ENCODE assay signal across 24 cellular contexts in the genomic region with DNA sequence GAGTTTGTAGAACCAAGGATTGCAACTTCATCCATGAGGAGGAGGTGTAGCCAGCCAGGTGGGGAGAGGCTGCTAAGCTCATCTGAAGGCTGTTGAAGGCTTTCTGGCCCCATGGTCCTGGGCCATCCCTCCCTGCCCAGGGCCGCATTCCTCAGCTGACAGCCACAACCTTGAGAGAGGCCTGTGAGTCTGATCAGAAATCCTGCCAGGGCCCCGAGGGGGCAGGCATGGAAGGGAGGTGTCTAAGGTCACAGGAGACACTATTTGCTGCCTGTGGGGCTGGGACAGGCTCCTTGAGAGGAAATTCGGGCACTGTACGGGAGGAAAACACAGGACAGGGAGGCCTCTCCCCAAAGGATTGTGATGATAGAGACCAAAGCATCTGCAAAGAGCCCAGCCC.
DNase-seq lines count a peak whose midpoint lies in the region; ATAC-seq and TF ChIP-seq lines count a peak whose summit lies in the region.
"Had no signal": no experiment of that assay in that cellular context is flagged by ENCODE, and none has a peak within 500 bp of the region (broad histone marks: within the 10 kb centered on the region; RNA-seq: fewer than 3 reads in every experiment).

No MANE protein-coding gene starts in this region.

- no peak for ATAC-seq in natural killer cell
- no peak for ATAC-seq in natural killer cell treated with Interleukin-12 subunit alpha and Interleukin-12 subunit beta and Interleukin-15 and Interleukin-18, amount 100 ng/mL, for 72 hours
- ATAC-seq in effector memory CD8-positive, alpha-beta T cell (replicated peaks) = no peak
- ATAC-seq in naive B cell (ENCODE audit: low read depth in 2 of 2) = no peak
- ATAC-seq in PC-3 = no peak
- ATAC-seq: CD8-positive, alpha-beta T cell had no signal

- H4K20me1 ChIP-seq in PC-3 (ENCODE audit: low read length) = no peaks in the 10 kb centered on the region

- H3K27me3 ChIP-seq in PC-3 (ENCODE audit: low read length) = peaks cover 28% of the 10 kb centered on the region

- no peak overlapping the region for H3K4me2 ChIP-seq in PC-3 (ENCODE audit: low read length)

- H3K9me3 ChIP-seq in PC-3 (ENCODE audit: low read length) = no peaks in the 10 kb centered on the region

- H3K27me3 Mint-ChIP-seq in natural killer cell (ENCODE audit: low read depth in 2 of 2) (no peaks in the 10 kb centered on the region), naive B cell (peaks cover 0 to 12% (median 0%) of the 10 kb centered on the region in 3 donors)
- no peaks in the 10 kb centered on the region for H3K27me3 Mint-ChIP-seq in natural killer cell treated with Interleukin-12 subunit alpha and Interleukin-12 subunit beta and Interleukin-15 and Interleukin-18, amount 100 ng/mL, for 72 hours
- H3K27me3 Mint-ChIP-seq in effector memory CD8-positive, alpha-beta T cell = no peaks in the 10 kb centered on the region

- peak overlapping the region; percentile 32 to 65 for H3K27ac Mint-ChIP-seq in natural killer cell
- H3K27ac Mint-ChIP-seq in natural killer cell treated with Interleukin-12 subunit alpha and Interleukin-12 subunit beta and Interleukin-15 and Interleukin-18, amount 100 ng/mL, for 72 hours = no peak overlapping the region
- peak overlapping the region; percentile 73 to 88 for H3K27ac Mint-ChIP-seq in effector memory CD8-positive, alpha-beta T cell
- peak overlapping the region in 4 of 6 donors; percentile 24 to 88 (median 56) for H3K27ac Mint-ChIP-seq in naive B cell

- H3K27ac ChIP-seq in PC-3 (ENCODE audit: low read length) = no peak overlapping the region
- H3K27ac ChIP-seq: HL-60 had no signal

- no peaks in the 10 kb centered on the region for H3K79me2 ChIP-seq in PC-3 (ENCODE audit: low read length)

- POLR2A ChIA-PET in PC-3 (lab: Charles Lee; ENCODE audit: unreplicated experiment) = no interaction called here

- H3K9me3 Mint-ChIP-seq in natural killer cell (no peaks in the 10 kb centered on the region), naive B cell (peaks cover 0 to 10% (median 0%) of the 10 kb centered on the region in 7 donors)
- no peaks in the 10 kb centered on the region for H3K9me3 Mint-ChIP-seq in natural killer cell treated with Interleukin-12 subunit alpha and Interleukin-12 subunit beta and Interleukin-15 and Interleukin-18, amount 100 ng/mL, for 72 hours
- H3K9me3 Mint-ChIP-seq in effector memory CD8-positive, alpha-beta T cell = peaks cover 0 to 6% of the 10 kb centered on the region in 2 donors
- H3K9me3 Mint-ChIP-seq: CD8-positive, alpha-beta T cell had no signal

- peaks cover 72% of the 10 kb centered on the region in 2 donors for H3K4me1 Mint-ChIP-seq in natural killer cell
- H3K4me1 Mint-ChIP-seq in natural killer cell treated with Interleukin-12 subunit alpha and Interleukin-12 subunit beta and Interleukin-15 and Interleukin-18, amount 100 ng/mL, for 72 hours (ENCODE audit: low read depth in 2 of 2) = peaks cover 30 to 47% of the 10 kb centered on the region in 2 donors
- H3K4me1 Mint-ChIP-seq in effector memory CD8-positive, alpha-beta T cell (ENCODE audit: low read depth in 2 of 2) = peaks cover 48 to 72% of the 10 kb centered on the region in 2 donors
- peaks cover 9 to 28% (median 11%) of the 10 kb centered on the region in 3 donors for H3K4me1 Mint-ChIP-seq in naive B cell

- H3K9me2 ChIP-seq in PC-3 (replicated peaks; ENCODE audit: low read length) = no peaks in the 10 kb centered on the region

- DNase-seq in natural killer cell (no peak), naive B cell (no peak), PC-3 (no peak), ecto neural progenitor cell (ENCODE audit: low spot score) (no peak)
- DNase-seq in natural killer cell treated with Interleukin-12 subunit alpha and Interleukin-12 subunit beta and Interleukin-15 and Interleukin-18, amount 100 ng/mL, for 72 hours (ENCODE audit: low spot score) = no peak
- DNase-seq in effector memory CD8-positive, alpha-beta T cell = no peak
- no peak for DNase-seq in effector CD8-positive, alpha-beta T cell (lab: John Stamatoyannopoulos, UW)
- DNase-seq: C1 segment of cervical spinal cord, DMS79 treated with DMSO at 0.1 percent for 48 hours, GF-D8, H7, Karpas-422, NCI-H1092, NCI-H1417 treated with DMSO at 0.1 percent for 48 hours, NCI-H187, NCI-H2081 treated with DMSO at 0.1 percent for 48 hours, NCI-H2171, NCI-H345, NCI-H510A treated with DMSO at 0.1 percent for 48 hours, NCI-H748 treated with DMSO at 0.1 percent for 48 hours, RPMI8226, SHP77 had no signal

- H3K36me3 Mint-ChIP-seq in natural killer cell (peaks cover 8% of the 10 kb centered on the region), naive B cell (no peaks in the 10 kb centered on the region)
- H3K36me3 Mint-ChIP-seq in natural killer cell treated with Interleukin-12 subunit alpha and Interleukin-12 subunit beta and Interleukin-15 and Interleukin-18, amount 100 ng/mL, for 72 hours = peaks cover 5% of the 10 kb centered on the region
- H3K36me3 Mint-ChIP-seq in effector memory CD8-positive, alpha-beta T cell (ENCODE audit: insufficient read depth) = no peaks in the 10 kb centered on the region
- H3K36me3 Mint-ChIP-seq: CD8-positive, alpha-beta T cell had no signal

- no peak overlapping the region for H3K9ac ChIP-seq in PC-3 (ENCODE audit: low read length)

- H3K4me3 Mint-ChIP-seq in natural killer cell (no peak overlapping the region), naive B cell (peak overlapping the region in 1 of 8 donors; percentile 78)
- no peak overlapping the region for H3K4me3 Mint-ChIP-seq in natural killer cell treated with Interleukin-12 subunit alpha and Interleukin-12 subunit beta and Interleukin-15 and Interleukin-18, amount 100 ng/mL, for 72 hours
- H3K4me3 Mint-ChIP-seq in effector memory CD8-positive, alpha-beta T cell = no peak overlapping the region
- H3K4me3 Mint-ChIP-seq: CD8-positive, alpha-beta T cell had no signal

- TF ChIP-seq CTCF in natural killer cell (IDR thresholded peaks at IDR 0.05) (no peak), PC-3 (conservative IDR thresholded peaks at IDR 0.05; ENCODE audit: low read depth, low read length) (no peak)

- no peak overlapping the region for H2AFZ ChIP-seq in PC-3 (ENCODE audit: low read length)

- intact Hi-C loops in natural killer cell (cut with micrococcal nuclease) = no loop called here
- intact Hi-C loops in PC-3 (cut with micrococcal nuclease) = no loop called here

- CTCF ChIA-PET in PC-3 (lab: Charles Lee) = no interaction called here

- H3F3A ChIP-seq in PC-3 (ENCODE audit: low read length, unreplicated experiment) = no peaks in the 10 kb centered on the region

- H3K36me3 ChIP-seq in PC-3 (ENCODE audit: low read depth, low read length) = no peaks in the 10 kb centered on the region; the same call in 1 of the 2 replicates

- no TSS peak for BruUV-seq in PC-3 (replicated peaks; lab: Mats Ljungman, UMichigan)

- H3K4me1 ChIP-seq in PC-3 (ENCODE audit: insufficient read depth, low read length) = no peaks in the 10 kb centered on the region

- H3K4me3 ChIP-seq in PC-3 (ENCODE audit: low read length) = no peak overlapping the region

Comparison
In these comparisons a context has a peak if more than half of its experiments do, and no peak if none do; other contexts are left out.
1. H3K27ac Mint-ChIP-seq: peak in natural killer cell (2 of 2), effector memory CD8-positive, alpha-beta T cell (2 of 2) and naive B cell (4 of 6); none in natural killer cell treated with Interleukin-12 subunit alpha and Interleukin-12 subunit beta and Interleukin-15 and Interleukin-18, amount 100 ng/mL, for 72 hours (0 of 2).